11 cellular contexts compared by ENCODE assay signal in genomic region chr7:154489897-154490296, GRCh38.
"Had no signal": no experiment of that assay in that cellular context is flagged by ENCODE, and none has a peak within 500 bp of the region (broad histone marks: within the 10 kb centered on the region; RNA-seq: fewer than 3 reads in every experiment).

No MANE protein-coding gene starts in this region.

- FAIRE-seq: H1, H54 had no signal

- H3K9me3 ChIP-seq: HAP-1 had no signal

- H2AFZ ChIP-seq: GM23248, GM23338 had no signal

- H3K9ac ChIP-seq: GM23248 had no signal

- H3K4me1 ChIP-seq: HAP-1 had no signal

- H3K4me2 ChIP-seq: GM23338 had no signal

- ATAC-seq: GM23338, HCT116 had no signal

- H3K36me3 ChIP-seq: HAP-1 had no signal

- H3K4me3 ChIP-seq: GM23248, GM23338, HAP-1 had no signal

- H3K27ac ChIP-seq: GM23248 had no signal

- DNase-seq: GM23248, GOT3, H7, H9, HCEC 1CT, HFFc6 had no signal
